ENCODE assay signal across 2 cellular contexts in genomic region chr12:42161529-42161928, GRCh38.
TF ChIP-seq lines count a peak whose summit lies in the region.

No MANE protein-coding gene starts in this region.

TF ChIP-seq in A549, 52 proteins besides CTCF, POLR2A, EP300 and RAD21 (continued from another document):
- TF ChIP-seq, protein P1, sequence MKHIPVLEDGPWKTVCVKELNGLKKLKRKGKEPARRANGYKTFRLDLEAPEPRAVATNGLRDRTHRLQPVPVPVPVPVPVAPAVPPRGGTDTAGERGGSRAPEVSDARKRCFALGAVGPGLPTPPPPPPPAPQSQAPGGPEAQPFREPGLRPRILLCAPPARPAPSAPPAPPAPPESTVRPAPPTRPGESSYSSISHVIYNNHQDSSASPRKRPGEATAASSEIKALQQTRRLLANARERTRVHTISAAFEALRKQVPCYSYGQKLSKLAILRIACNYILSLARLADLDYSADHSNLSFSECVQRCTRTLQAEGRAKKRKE (CRISPR knock-in tag; IDR thresholded peaks at IDR 0.05; ENCODE audit: low read depth): no peak

TF ChIP-seq in HEK293, 187 proteins besides CTCF, POLR2A, EP300 and RAD21 (continued from another document):
- TF ChIP-seq, protein P2, sequence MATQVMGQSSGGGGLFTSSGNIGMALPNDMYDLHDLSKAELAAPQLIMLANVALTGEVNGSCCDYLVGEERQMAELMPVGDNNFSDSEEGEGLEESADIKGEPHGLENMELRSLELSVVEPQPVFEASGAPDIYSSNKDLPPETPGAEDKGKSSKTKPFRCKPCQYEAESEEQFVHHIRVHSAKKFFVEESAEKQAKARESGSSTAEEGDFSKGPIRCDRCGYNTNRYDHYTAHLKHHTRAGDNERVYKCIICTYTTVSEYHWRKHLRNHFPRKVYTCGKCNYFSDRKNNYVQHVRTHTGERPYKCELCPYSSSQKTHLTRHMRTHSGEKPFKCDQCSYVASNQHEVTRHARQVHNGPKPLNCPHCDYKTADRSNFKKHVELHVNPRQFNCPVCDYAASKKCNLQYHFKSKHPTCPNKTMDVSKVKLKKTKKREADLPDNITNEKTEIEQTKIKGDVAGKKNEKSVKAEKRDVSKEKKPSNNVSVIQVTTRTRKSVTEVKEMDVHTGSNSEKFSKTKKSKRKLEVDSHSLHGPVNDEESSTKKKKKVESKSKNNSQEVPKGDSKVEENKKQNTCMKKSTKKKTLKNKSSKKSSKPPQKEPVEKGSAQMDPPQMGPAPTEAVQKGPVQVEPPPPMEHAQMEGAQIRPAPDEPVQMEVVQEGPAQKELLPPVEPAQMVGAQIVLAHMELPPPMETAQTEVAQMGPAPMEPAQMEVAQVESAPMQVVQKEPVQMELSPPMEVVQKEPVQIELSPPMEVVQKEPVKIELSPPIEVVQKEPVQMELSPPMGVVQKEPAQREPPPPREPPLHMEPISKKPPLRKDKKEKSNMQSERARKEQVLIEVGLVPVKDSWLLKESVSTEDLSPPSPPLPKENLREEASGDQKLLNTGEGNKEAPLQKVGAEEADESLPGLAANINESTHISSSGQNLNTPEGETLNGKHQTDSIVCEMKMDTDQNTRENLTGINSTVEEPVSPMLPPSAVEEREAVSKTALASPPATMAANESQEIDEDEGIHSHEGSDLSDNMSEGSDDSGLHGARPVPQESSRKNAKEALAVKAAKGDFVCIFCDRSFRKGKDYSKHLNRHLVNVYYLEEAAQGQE (tag by site-specific recombination; IDR thresholded peaks at IDR 0.05): no peak
- TF ChIP-seq, protein P3, sequence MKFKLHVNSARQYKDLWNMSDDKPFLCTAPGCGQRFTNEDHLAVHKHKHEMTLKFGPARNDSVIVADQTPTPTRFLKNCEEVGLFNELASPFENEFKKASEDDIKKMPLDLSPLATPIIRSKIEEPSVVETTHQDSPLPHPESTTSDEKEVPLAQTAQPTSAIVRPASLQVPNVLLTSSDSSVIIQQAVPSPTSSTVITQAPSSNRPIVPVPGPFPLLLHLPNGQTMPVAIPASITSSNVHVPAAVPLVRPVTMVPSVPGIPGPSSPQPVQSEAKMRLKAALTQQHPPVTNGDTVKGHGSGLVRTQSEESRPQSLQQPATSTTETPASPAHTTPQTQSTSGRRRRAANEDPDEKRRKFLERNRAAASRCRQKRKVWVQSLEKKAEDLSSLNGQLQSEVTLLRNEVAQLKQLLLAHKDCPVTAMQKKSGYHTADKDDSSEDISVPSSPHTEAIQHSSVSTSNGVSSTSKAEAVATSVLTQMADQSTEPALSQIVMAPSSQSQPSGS (tag by site-specific recombination; IDR thresholded peaks at IDR 0.05; ENCODE audit: low read depth): no peak
- peak; percentile 46; the same call in 1 of the 2 replicates for TF ChIP-seq PRDM1 (tag by site-specific recombination; IDR thresholded peaks at IDR 0.05)
- TF ChIP-seq, protein P4, sequence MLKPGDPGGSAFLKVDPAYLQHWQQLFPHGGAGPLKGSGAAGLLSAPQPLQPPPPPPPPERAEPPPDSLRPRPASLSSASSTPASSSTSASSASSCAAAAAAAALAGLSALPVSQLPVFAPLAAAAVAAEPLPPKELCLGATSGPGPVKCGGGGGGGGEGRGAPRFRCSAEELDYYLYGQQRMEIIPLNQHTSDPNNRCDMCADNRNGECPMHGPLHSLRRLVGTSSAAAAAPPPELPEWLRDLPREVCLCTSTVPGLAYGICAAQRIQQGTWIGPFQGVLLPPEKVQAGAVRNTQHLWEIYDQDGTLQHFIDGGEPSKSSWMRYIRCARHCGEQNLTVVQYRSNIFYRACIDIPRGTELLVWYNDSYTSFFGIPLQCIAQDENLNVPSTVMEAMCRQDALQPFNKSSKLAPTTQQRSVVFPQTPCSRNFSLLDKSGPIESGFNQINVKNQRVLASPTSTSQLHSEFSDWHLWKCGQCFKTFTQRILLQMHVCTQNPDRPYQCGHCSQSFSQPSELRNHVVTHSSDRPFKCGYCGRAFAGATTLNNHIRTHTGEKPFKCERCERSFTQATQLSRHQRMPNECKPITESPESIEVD (tag by site-specific recombination; IDR thresholded peaks at IDR 0.05): peak; percentile 52
- TF ChIP-seq ZNF785 (tag by site-specific recombination; IDR thresholded peaks at IDR 0.05): no peak
- TF ChIP-seq ZNF558 (tag by site-specific recombination; IDR thresholded peaks at IDR 0.05): no peak
- TF ChIP-seq GLI2 (tag by site-specific recombination; IDR thresholded peaks at IDR 0.05; ENCODE audit: borderline replicate concordance, low read depth): no peak
